Comparison of ENCODE assay signal across 24 cellular contexts in the genomic region with DNA sequence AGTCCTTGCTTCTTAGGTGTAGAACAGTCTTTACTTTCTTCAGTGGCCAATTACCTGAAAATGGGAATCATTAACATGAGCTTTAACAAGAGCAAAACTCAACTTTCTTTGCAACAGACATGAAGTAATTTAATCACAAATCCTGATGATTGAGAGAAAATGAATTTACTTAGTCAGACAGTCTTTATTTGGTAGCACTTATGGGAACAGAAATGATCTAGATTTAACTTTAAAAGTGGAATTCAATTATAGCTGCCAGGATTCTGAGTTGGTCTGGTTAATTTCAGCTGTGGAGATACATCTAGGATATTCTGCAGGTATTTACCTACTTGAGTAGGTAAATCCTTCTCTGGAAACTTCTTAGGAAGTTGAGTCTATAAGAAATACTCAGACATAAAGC.
"Had no signal": no experiment of that assay in that cellular context is flagged by ENCODE, and none has a peak within 500 bp of the region (broad histone marks: within the 10 kb centered on the region; RNA-seq: fewer than 3 reads in every experiment).

No MANE protein-coding gene starts in this region.

- H3K4me1 ChIP-seq: colonic mucosa, foreskin keratinocyte had no signal

- H3K36me3 ChIP-seq: colonic mucosa, esophagus squamous epithelium, gastrocnemius medialis, gastroesophageal sphincter, heart left ventricle had no signal

- DNase-seq: colonic mucosa; cortex of kidney; dermis blood vessel endothelial cell; dorsolateral prefrontal cortex; effector CD4-positive, alpha-beta T cell; effector CD8-positive, alpha-beta T cell; effector memory CD4-positive, alpha-beta T cell; effector memory CD8-positive, alpha-beta T cell; endodermal cell; erythroblast; esophagus squamous epithelium; foreskin fibroblast; foreskin keratinocyte; foreskin melanocyte; gastrocnemius medialis; glutamatergic neuron; head of caudate nucleus; heart left ventricle; heart right ventricle had no signal

- ATAC-seq: effector memory CD8-positive, alpha-beta T cell; esophagus mucosa; foreskin keratinocyte; gastrocnemius medialis; gastroesophageal sphincter; heart left ventricle; heart right ventricle had no signal

- H3K27ac ChIP-seq: colonic mucosa, coronary artery, epithelial cell of prostate, esophagus muscularis mucosa, esophagus squamous epithelium, foreskin keratinocyte, gastrocnemius medialis, gastroesophageal sphincter, heart left ventricle, heart right ventricle had no signal

- H3K4me3 ChIP-seq: colonic mucosa, coronary artery, dorsolateral prefrontal cortex, esophagus muscularis mucosa, esophagus squamous epithelium, gastrocnemius medialis, gastroesophageal sphincter, heart left ventricle, heart right ventricle had no signal

- H3K9me3 ChIP-seq: colonic mucosa, esophagus muscularis mucosa, esophagus squamous epithelium, gastrocnemius medialis, gastroesophageal sphincter, heart left ventricle, heart right ventricle had no signal

- H3K27me3 ChIP-seq: colonic mucosa, dorsolateral prefrontal cortex, esophagus muscularis mucosa, esophagus squamous epithelium, foreskin keratinocyte, gastrocnemius medialis, gastroesophageal sphincter, heart left ventricle, heart right ventricle had no signal
